In genomic region chr15:92899910-92900711, GRCh38 we compare ENCODE assay signal across 8 cellular contexts. TPM values are rescaled to one million over a fixed set of nuclear protein-coding genes. Genes with fewer than 3 reads are reported as not detected.
A peak's percentile ranks its signal among the peaks of the same experiment; 100 is the strongest.
DNase-seq lines count a peak whose midpoint lies in the region; ATAC-seq, FAIRE-seq and TF ChIP-seq lines count a peak whose summit lies in the region.

Gene CHD2, plus strand, starts transcription at chr15:92900324. Its CDS starts 914 bp downstream, at chr15:92901238.

- peaks cover 97% of the 10 kb centered on the region for H3K79me2 ChIP-seq in osteoblast (ENCODE audit: insufficient read depth, low read length)

- peak within 1 kb of the TSS; percentile 79 for H3K4me3 ChIP-seq in GM12864 (ENCODE audit: low read depth, low read length)
- H3K4me3 ChIP-seq in NB4 (ENCODE audit: low read depth, low read length), result peak within 1 kb of the TSS; percentile 84
- H3K4me3 ChIP-seq in osteoblast (ENCODE audit: insufficient read depth, low read length), result peak within 1 kb of the TSS; percentile 83

- peak within 1 kb of the TSS; percentile 94 for H3K4me2 ChIP-seq in osteoblast (ENCODE audit: insufficient read depth, low read length)

- H3K27ac Mint-ChIP-seq in activated naive CD4-positive, alpha-beta T cell treated with anti-CD3 and anti-CD28 coated beads, Interleukin-2, amount 50 U/mL, for 24 hours, result peak within 1 kb of the TSS; percentile 99
- H3K27ac Mint-ChIP-seq in glutamatergic neuron (ENCODE audit: unreplicated experiment), result peak within 1 kb of the TSS; percentile 98

- H3K4me1 ChIP-seq in osteoblast (ENCODE audit: insufficient read depth, low read length), result peaks cover 18% of the 10 kb centered on the region

- peak within 1 kb of the TSS; percentile 95 for H3K4me3 Mint-ChIP-seq in activated naive CD4-positive, alpha-beta T cell treated with anti-CD3 and anti-CD28 coated beads, Interleukin-2, amount 50 U/mL, for 24 hours
- H3K4me3 Mint-ChIP-seq in glutamatergic neuron (ENCODE audit: unreplicated experiment), result peak within 1 kb of the TSS; percentile 98

- H3K36me3 Mint-ChIP-seq in activated naive CD4-positive, alpha-beta T cell treated with anti-CD3 and anti-CD28 coated beads, Interleukin-2, amount 50 U/mL, for 24 hours, result peaks cover 57% of the 10 kb centered on the region
- peaks cover 8% of the 10 kb centered on the region for H3K36me3 Mint-ChIP-seq in glutamatergic neuron (ENCODE audit: unreplicated experiment)

- no peak within 1 kb of the TSS for H2AFZ ChIP-seq in osteoblast (ENCODE audit: low read length)

- H3K27ac ChIP-seq in osteoblast (ENCODE audit: low read depth, low read length), result peak within 1 kb of the TSS; percentile 100

- H3K27me3 ChIP-seq in osteoblast (ENCODE audit: insufficient read depth, low read length), result no peaks in the 10 kb centered on the region

- H3K4me1 Mint-ChIP-seq in activated naive CD4-positive, alpha-beta T cell treated with anti-CD3 and anti-CD28 coated beads, Interleukin-2, amount 50 U/mL, for 24 hours, result peaks cover 59% of the 10 kb centered on the region
- peaks cover 13% of the 10 kb centered on the region for H3K4me1 Mint-ChIP-seq in glutamatergic neuron (ENCODE audit: low read depth, unreplicated experiment)

- no peak for TF ChIP-seq CTCF in GM12864 (IDR thresholded peaks at IDR 0.05; ENCODE audit: low read depth, low read length, missing control alignments)
- TF ChIP-seq CTCF in NB4 (IDR thresholded peaks at IDR 0.05; ENCODE audit: low read depth, low read length), result no peak
- TF ChIP-seq CTCF in glutamatergic neuron (IDR thresholded peaks at IDR 0.05; ENCODE audit: partially characterized antibody, unreplicated experiment), result peak; percentile 6
- no peak for TF ChIP-seq CTCF in osteoblast (IDR thresholded peaks at IDR 0.05; ENCODE audit: extremely low read depth, low read depth, low read length)

- H3K27me3 Mint-ChIP-seq in activated naive CD4-positive, alpha-beta T cell treated with anti-CD3 and anti-CD28 coated beads, Interleukin-2, amount 50 U/mL, for 24 hours, result no peaks in the 10 kb centered on the region
- H3K27me3 Mint-ChIP-seq in glutamatergic neuron (ENCODE audit: unreplicated experiment), result peaks cover 26% of the 10 kb centered on the region

- FAIRE-seq in urothelium cell line (lab: Jason Lieb, UNC), result no peak

- H3K36me3 ChIP-seq in osteoblast (ENCODE audit: insufficient read depth, low read length), result peaks cover 34% of the 10 kb centered on the region

- H4K20me1 ChIP-seq in osteoblast (ENCODE audit: insufficient read depth, low read length), result no peaks in the 10 kb centered on the region

- H3K9me3 Mint-ChIP-seq in activated naive CD4-positive, alpha-beta T cell treated with anti-CD3 and anti-CD28 coated beads, Interleukin-2, amount 50 U/mL, for 24 hours, result peaks cover 9% of the 10 kb centered on the region
- peaks cover 28% of the 10 kb centered on the region for H3K9me3 Mint-ChIP-seq in glutamatergic neuron (ENCODE audit: unreplicated experiment)

- DNase-seq in GM12864 (ENCODE audit: low read depth) (peak; percentile 86), NB4 (ENCODE audit: low read depth) (peak; percentile 91), SK-N-DZ (ENCODE audit: low spot score) (peak; percentile 97), glutamatergic neuron (peak; percentile 71), osteoblast (ENCODE audit: insufficient read length, low spot score, missing footprints) (peak; percentile 74), urothelium cell line (ENCODE audit: low spot score) (peak; percentile 79)

- ATAC-seq in HG02588 (IDR thresholded peaks at IDR 0.05; ENCODE audit: unreplicated experiment), result peak; percentile 62

- peak; percentile 97 for TF ChIP-seq POLR2A in NB4 (IDR thresholded peaks at IDR 0.05; ENCODE audit: extremely low read depth, insufficient read length)

- H3K9me3 ChIP-seq in osteoblast (ENCODE audit: low read depth, low read length), result no peaks in the 10 kb centered on the region

RNA-seq across cellular contexts. Expression of gene CHD2, which starts in this region (rescaled TPM):
- polyA plus RNA-seq in SK-N-DZ (2014; cell fraction: cytosol; rRNA removed), result 31.4 and 38.8 TPM in 2 replicates
- 60.9 and 82.1 TPM in 2 replicates for polyA plus RNA-seq in SK-N-DZ (2014; cell fraction: nucleus; rRNA removed)
- total RNA-seq in glutamatergic neuron (ENCODE audit: unreplicated experiment) (201 TPM), osteoblast (94.0 and 98.8 TPM in 2 replicates)

Comparison
In these comparisons a context has a peak if more than half of its experiments do, and no peak if none do; other contexts are left out.
1. Peak in every context shown above with its lines: DNase-seq, ATAC-seq, H3K4me3 ChIP-seq and H3K27ac ChIP-seq.